Comparison of ENCODE assay signal across 21 cellular contexts in the genomic region with DNA sequence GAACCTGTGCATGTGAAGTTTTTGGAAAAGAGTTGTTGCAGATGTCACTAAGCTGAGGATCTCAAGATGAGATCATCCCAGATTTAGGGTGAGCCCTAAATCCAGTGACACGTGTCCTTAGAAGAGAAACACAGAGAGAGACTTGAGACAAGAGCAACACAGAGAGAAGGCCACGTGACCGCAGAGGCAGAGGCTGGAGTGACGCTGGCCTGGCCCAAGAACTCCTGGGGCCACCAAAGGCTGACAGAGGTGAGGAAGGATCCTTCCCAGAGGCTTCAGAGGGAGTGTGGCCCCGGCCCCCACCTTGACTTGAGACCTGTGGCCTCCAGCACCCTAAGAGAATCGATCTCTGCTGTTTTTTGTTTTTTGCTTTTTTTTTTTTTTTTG. TPM values are rescaled to one million over a fixed set of nuclear protein-coding genes. Genes with fewer than 3 reads are reported as not detected.
A peak's percentile ranks its signal among the peaks of the same experiment; 100 is the strongest.
DNase-seq lines count a peak whose midpoint lies in the region; ATAC-seq and TF ChIP-seq lines count a peak whose summit lies in the region.
"Had no signal": no experiment of that assay in that cellular context is flagged by ENCODE, and none has a peak within 500 bp of the region (broad histone marks: within the 10 kb centered on the region; RNA-seq: fewer than 3 reads in every experiment).

No MANE protein-coding gene starts in this region.

- 67 to 69% methylated on average over 6 of the region's 6 CpGs for WGBS in body of pancreas, 2 donors

- TF ChIP-seq CTCF in body of pancreas (IDR thresholded peaks at IDR 0.05) = no peak

- H3K27ac ChIP-seq in effector memory CD4-positive, alpha-beta T cell (ENCODE audit: insufficient read depth, low read length, poor library complexity, severe bottlenecking) = peak overlapping the region; percentile 53
- H3K27ac ChIP-seq in body of pancreas = no peak overlapping the region

- no peaks in the 10 kb centered on the region for H3K9me3 Mint-ChIP-seq in activated naive CD4-positive, alpha-beta T cell treated with anti-CD3 and anti-CD28 coated beads, Interleukin-2, amount 50 U/mL, for 24 hours
- H3K9me3 Mint-ChIP-seq in T-cell = no peaks in the 10 kb centered on the region
- H3K9me3 Mint-ChIP-seq in stimulated activated naive B cell treated with anti-CD40 and anti-IgM and Interleukin-4, amounts not matched to agents 10 μg/mL and 1 μg/mL and 100 μg/mL, for 72 hours = no peaks in the 10 kb centered on the region
- H3K9me3 Mint-ChIP-seq: H9 had no signal

- H3K4me3 ChIP-seq in effector memory CD4-positive, alpha-beta T cell (ENCODE audit: insufficient read depth, low read depth, low read length, poor library complexity, severe bottlenecking) = no peak overlapping the region
- no peak overlapping the region for H3K4me3 ChIP-seq in body of pancreas
- H3K4me3 ChIP-seq: breast epithelium had no signal

- H3K9me3 ChIP-seq in effector memory CD4-positive, alpha-beta T cell (ENCODE audit: control insufficient read depth, low read length) = no peaks in the 10 kb centered on the region
- no peaks in the 10 kb centered on the region for H3K9me3 ChIP-seq in body of pancreas
- H3K9me3 ChIP-seq: breast epithelium, Caco-2 had no signal

- peaks cover 39% of the 10 kb centered on the region for H3K4me1 ChIP-seq in effector memory CD4-positive, alpha-beta T cell (ENCODE audit: control insufficient read depth, insufficient read depth, low read length, poor library complexity, severe bottlenecking)
- peaks cover 7% of the 10 kb centered on the region for H3K4me1 ChIP-seq in body of pancreas
- H3K4me1 ChIP-seq: Caco-2 had no signal

- no peaks in the 10 kb centered on the region for H3K27me3 ChIP-seq in effector memory CD4-positive, alpha-beta T cell (replicated peaks; ENCODE audit: control insufficient read depth, insufficient read depth, low read length, poor library complexity, severe bottlenecking)
- H3K27me3 ChIP-seq in body of pancreas = no peaks in the 10 kb centered on the region
- H3K27me3 ChIP-seq: breast epithelium had no signal

- TF ChIP-seq POLR2A in body of pancreas (IDR thresholded peaks at IDR 0.05) = no peak

- peaks cover 42% of the 10 kb centered on the region for H3K4me1 Mint-ChIP-seq in activated naive CD4-positive, alpha-beta T cell treated with anti-CD3 and anti-CD28 coated beads, Interleukin-2, amount 50 U/mL, for 24 hours
- H3K4me1 Mint-ChIP-seq in T-cell = peaks cover 51 to 67% (median 64%) of the 10 kb centered on the region in 3 donors
- H3K4me1 Mint-ChIP-seq in stimulated activated naive B cell treated with anti-CD40 and anti-IgM and Interleukin-4, amounts not matched to agents 10 μg/mL and 1 μg/mL and 100 μg/mL, for 72 hours = peaks cover 17 to 24% of the 10 kb centered on the region in 2 donors

- H3K27ac Mint-ChIP-seq in activated naive CD4-positive, alpha-beta T cell treated with anti-CD3 and anti-CD28 coated beads, Interleukin-2, amount 50 U/mL, for 24 hours = peak overlapping the region; percentile 83
- H3K27ac Mint-ChIP-seq in T-cell = peak overlapping the region; percentile 99
- H3K27ac Mint-ChIP-seq in stimulated activated naive B cell treated with anti-CD40 and anti-IgM and Interleukin-4, amounts not matched to agents 10 μg/mL and 1 μg/mL and 100 μg/mL, for 72 hours = peak overlapping the region; percentile 56
- H3K27ac Mint-ChIP-seq: H9 had no signal

- POLR2A ChIA-PET in T-cell (lab: Charles Lee) = no interaction called here

- CTCF ChIA-PET in T-cell (lab: Charles Lee) = interaction anchor here (0.6 to 0.7 kb wide), 3 partner anchors 34 to 451 kb away, joined by 3 read pairs; no protein-coding TSS in a partner anchor

- no peak for ATAC-seq in T-cell (replicated peaks in 1 of 4)
- no peak for ATAC-seq in stimulated activated naive B cell treated with anti-CD40 and anti-IgM and Interleukin-4, amounts not matched to agents 10 μg/mL and 1 μg/mL and 100 μg/mL, for 72 hours (replicated peaks)
- ATAC-seq in body of pancreas = no peak
- ATAC-seq: SK-N-SH treated with all-trans-retinoic acid at 6 μM for 48 hours had no signal

- DNase-seq in activated naive CD4-positive, alpha-beta T cell treated with anti-CD3 and anti-CD28 coated beads, Interleukin-2, amount 50 U/mL, for 16 hours = no peak
- no peak for DNase-seq in T-cell
- DNase-seq in effector memory CD4-positive, alpha-beta T cell = no peak
- DNase-seq in stimulated activated naive B cell treated with anti-CD40 and anti-IgM and Interleukin-4, amounts not matched to agents 10 μg/mL and 1 μg/mL and 100 μg/mL, for 72 hours = no peak
- no peak for DNase-seq in RKO (ENCODE audit: low spot score)
- DNase-seq in body of pancreas = no peak
- DNase-seq in NCI-H524 (lab: John Stamatoyannopoulos, UW) = no peak
- DNase-seq: Caco-2; cortex of kidney; H9; NCI-H1105 treated with DMSO at 0.1 percent for 48 hours; NCI-H2081 treated with DMSO at 0.1 percent for 48 hours; RPMI8226; small intestine; stimulated activated CD4-positive, alpha-beta T cell treated with anti-CD3 and anti-CD28 coated beads, Interleukin-2, amount 100 ng/mL, for 48 hours; trophoblast cell had no signal

- intact Hi-C loops in body of pancreas (cut with DNase I) = loop anchor here (5.0 to 10.0 kb wide), 2 partner anchors 111 to 208 kb away; a partner anchor contains a TSS

- H3K36me3 Mint-ChIP-seq in activated naive CD4-positive, alpha-beta T cell treated with anti-CD3 and anti-CD28 coated beads, Interleukin-2, amount 50 U/mL, for 24 hours = no peaks in the 10 kb centered on the region
- H3K36me3 Mint-ChIP-seq in T-cell = no peaks in the 10 kb centered on the region
- H3K36me3 Mint-ChIP-seq in stimulated activated naive B cell treated with anti-CD40 and anti-IgM and Interleukin-4, amounts not matched to agents 10 μg/mL and 1 μg/mL and 100 μg/mL, for 72 hours = no peaks in the 10 kb centered on the region

- H3K36me3 ChIP-seq in effector memory CD4-positive, alpha-beta T cell (ENCODE audit: control insufficient read depth, insufficient read depth, low read length) = no peaks in the 10 kb centered on the region
- no peaks in the 10 kb centered on the region for H3K36me3 ChIP-seq in body of pancreas (replicated peaks in 1 of 2; ENCODE audit: insufficient read depth in 1 of 2, low read depth in 2 of 2)
- H3K36me3 ChIP-seq: breast epithelium had no signal

- no peaks in the 10 kb centered on the region for H3K27me3 Mint-ChIP-seq in activated naive CD4-positive, alpha-beta T cell treated with anti-CD3 and anti-CD28 coated beads, Interleukin-2, amount 50 U/mL, for 24 hours
- no peaks in the 10 kb centered on the region for H3K27me3 Mint-ChIP-seq in T-cell
- no peaks in the 10 kb centered on the region for H3K27me3 Mint-ChIP-seq in stimulated activated naive B cell treated with anti-CD40 and anti-IgM and Interleukin-4, amounts not matched to agents 10 μg/mL and 1 μg/mL and 100 μg/mL, for 72 hours

- H3K4me3 Mint-ChIP-seq in activated naive CD4-positive, alpha-beta T cell treated with anti-CD3 and anti-CD28 coated beads, Interleukin-2, amount 50 U/mL, for 24 hours = no peak overlapping the region
- peak overlapping the region in 1 of 3 donors; percentile 17 for H3K4me3 Mint-ChIP-seq in T-cell
- H3K4me3 Mint-ChIP-seq in stimulated activated naive B cell treated with anti-CD40 and anti-IgM and Interleukin-4, amounts not matched to agents 10 μg/mL and 1 μg/mL and 100 μg/mL, for 72 hours = no peak overlapping the region
- H3K4me3 Mint-ChIP-seq: H9 had no signal

RNA-seq across cellular contexts. Expression of a gene that starts 12.1 kb away (rescaled TPM):
- total RNA-seq in T-cell (10 to 100 TPM; 35.2 to 99.0 (median 74.0) TPM), body of pancreas (10 to 100 TPM; 23.1 to 48.1 TPM)

RNA-seq across cellular contexts. Expression of a gene that starts 24.2 kb away (rescaled TPM):
- under 1 TPM; 0.20 to 0.76 (median 0.65) TPM for total RNA-seq in T-cell
- 10 to 100 TPM in 1 of 2 donors, 1 to 10 TPM in 1; 9.6 to 21.1 TPM for total RNA-seq in body of pancreas

RNA-seq across cellular contexts. Expression of a gene that starts 26.5 kb away (rescaled TPM):
- total RNA-seq in T-cell (1 to 10 TPM in 2 of 5 donors, under 1 TPM in 3; 0.66 to 1.3 (median 0.92) TPM), body of pancreas (1 to 10 TPM in 1 of 2 donors, under 1 TPM in 1; 0.52 to 4.6 TPM)
- total RNA-seq: Caco-2, HT1080, NCI-H460 had no signal

RNA-seq across cellular contexts. Expression of a gene that starts 45.9 kb away (rescaled TPM):
- total RNA-seq in T-cell (not detected), body of pancreas (not detected)
- total RNA-seq: breast epithelium, Caco-2, NCI-H460 had no signal

Comparison
In these comparisons a context has a peak if more than half of its experiments do, and no peak if none do; other contexts are left out.
1. RNA of a gene that starts 24.2 kb away (total RNA-seq): 9.6 to 21.1 TPM in body of pancreas; 0.20 to 0.76 TPM in T-cell; every median in the first group is over 4 times any median in the second.
2. Peak in every context shown above with its lines, with median percentiles within 50 percentile points of each other: H3K27ac Mint-ChIP-seq.